Comparison of ENCODE assay signal across 1 cellular context in the genomic region with DNA sequence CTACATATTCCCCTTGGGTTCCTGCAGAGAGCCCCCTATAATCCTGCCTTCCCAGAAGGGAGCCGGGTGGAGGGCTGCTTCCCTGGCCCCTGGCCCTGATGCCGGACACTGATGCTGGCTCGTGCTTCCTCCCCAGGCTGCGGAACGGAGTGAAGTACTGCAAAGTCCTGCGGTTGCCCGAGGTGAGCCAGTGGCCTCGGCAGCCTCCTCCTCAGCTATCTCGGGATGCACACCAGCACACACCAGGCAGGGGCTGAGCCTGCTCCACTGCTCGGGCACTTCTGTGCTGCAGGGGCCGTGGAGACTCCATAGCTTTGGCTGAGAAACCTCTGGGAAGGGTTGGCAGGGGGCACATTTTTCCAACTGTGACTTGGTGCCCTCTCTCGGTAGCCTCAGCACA.
TF ChIP-seq lines count a peak whose summit lies in the region.

No MANE protein-coding gene starts in this region.

TF ChIP-seq in K562, 482 proteins besides CTCF, POLR2A, EP300 and RAD21:
- no peak for TF ChIP-seq FOXP4 (CRISPR knock-in tag; IDR thresholded peaks at IDR 0.05; ENCODE audit: borderline replicate concordance)
- no peak for TF ChIP-seq ZNF507 (tag; conservative IDR thresholded peaks at IDR 0.05)
- peak; percentile 46 for TF ChIP-seq POLR2G (IDR thresholded peaks at IDR 0.05; ENCODE audit: low read depth, low read length)
